27 cellular contexts compared by ENCODE assay signal in genomic region chr12:57119694-57120093, GRCh38. TPM values are rescaled to one million over a fixed set of nuclear protein-coding genes. Genes with fewer than 3 reads are reported as not detected.
"Had no signal": no experiment of that assay in that cellular context is flagged by ENCODE, and none has a peak within 500 bp of the region (broad histone marks: within the 10 kb centered on the region; RNA-seq: fewer than 3 reads in every experiment).

No MANE protein-coding gene starts in this region.

- DNase-seq: activated CD4-positive, alpha-beta T cell treated with anti-CD3 and anti-CD28 coated beads, Interleukin-2, amount 10 ng/mL, durations not matched to agents 24 days and 14 days; activated CD8-positive, alpha-beta T cell treated with anti-CD3 and anti-CD28 coated beads, Interleukin-2, amount 10 ng/mL, durations not matched to agents 7 days and 5 days; brain microvascular endothelial cell; caudate nucleus; effector memory CD8-positive, alpha-beta T cell; head of caudate nucleus; left cardiac atrium; nephron progenitor cell; stimulated activated CD4-positive, alpha-beta T cell treated with anti-CD3 and anti-CD28 coated beads, Interleukin-12 subunit alpha, Interleukin-12 subunit beta, amount 100 ng/mL, for 4 hours; stimulated activated CD4-positive, alpha-beta T cell treated with anti-CD3 and anti-CD28 coated beads, Interleukin-4, amount 100 ng/mL, for 4 hours; substantia nigra; thyroid gland; upper lobe of right lung had no signal

- H3K4me3 ChIP-seq: ascending aorta, esophagus muscularis mucosa, gastroesophageal sphincter, thyroid gland, upper lobe of right lung had no signal

- H3K4me1 ChIP-seq: parathyroid adenoma, thyroid gland had no signal

- H3K36me3 ChIP-seq: ascending aorta, brain microvascular endothelial cell, esophagus muscularis mucosa, gastroesophageal sphincter, thyroid gland, upper lobe of right lung had no signal

- ATAC-seq: activated CD8-positive, alpha-beta T cell treated with anti-CD3 and anti-CD28 coated beads, Interleukin-2, amount 10 ng/mL, durations not matched to agents 7 days and 5 days; effector memory CD8-positive, alpha-beta T cell had no signal

- H3K27ac ChIP-seq: brain microvascular endothelial cell, esophagus muscularis mucosa, parathyroid adenoma, thyroid gland, VCaP had no signal

- H2AFZ ChIP-seq: parathyroid adenoma had no signal

- H3K9me3 ChIP-seq: ascending aorta, esophagus muscularis mucosa, gastroesophageal sphincter, thyroid gland, upper lobe of right lung had no signal

- H3K9ac ChIP-seq: parathyroid adenoma had no signal

- FAIRE-seq: endothelial cell of umbilical vein, islet of Langerhans had no signal

- H3K27me3 ChIP-seq: ascending aorta, brain microvascular endothelial cell, esophagus muscularis mucosa, gastroesophageal sphincter, thyroid gland, upper lobe of right lung had no signal

RNA-seq across cellular contexts. Expression of gene LRP1-AS, which starts 27.7 kb away (rescaled TPM):
- total RNA-seq: activated CD4-positive, alpha-beta T cell treated with anti-CD3 and anti-CD28 coated beads, Interleukin-2, amount 10 ng/mL, durations not matched to agents 24 days and 14 days; activated CD8-positive, alpha-beta T cell treated with anti-CD3 and anti-CD28 coated beads, Interleukin-2, amount 10 ng/mL, durations not matched to agents 7 days and 5 days; activated naive CD4-positive, alpha-beta T cell treated with anti-CD3 and anti-CD28 coated beads, Interleukin-2, amount 50 U/mL, for 72 hours; ascending aorta; dermis microvascular lymphatic vessel endothelial cell; endothelial cell of umbilical vein; esophagus muscularis mucosa; gastroesophageal sphincter; left cardiac atrium; liver; mononuclear cell; pulmonary artery endothelial cell; right cardiac atrium; thyroid gland; upper lobe of right lung had no signal
- polyA plus RNA-seq: adipose tissue, endothelial cell of umbilical vein, liver, right cardiac atrium had no signal
